1 cellular context compared by ENCODE assay signal in the genomic region with DNA sequence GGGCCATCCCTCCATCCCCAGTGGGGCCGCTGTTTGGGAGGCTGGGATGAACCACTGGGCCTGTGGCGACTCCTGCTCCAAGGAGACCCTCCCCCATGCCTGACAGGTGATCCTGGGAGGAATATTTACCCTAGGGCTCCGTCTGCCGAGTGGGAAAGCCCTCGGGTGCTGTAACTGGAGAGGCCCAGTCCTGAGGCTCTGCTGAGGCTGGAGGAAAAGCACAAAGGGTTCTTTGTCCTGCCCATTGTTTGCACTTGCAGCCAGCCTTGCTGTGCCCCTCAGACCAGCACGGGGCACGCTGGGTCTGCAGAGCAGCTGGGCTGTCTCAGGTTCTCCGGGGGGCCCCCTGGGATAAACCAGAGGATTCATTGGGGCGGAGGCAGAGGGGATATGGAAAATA.
TF ChIP-seq lines count a peak whose summit lies in the region.

No MANE protein-coding gene starts in this region.

TF ChIP-seq in HepG2, 621 proteins besides CTCF, POLR2A, EP300 and RAD21 (continued from another document):
- TF ChIP-seq ZNF292 (CRISPR knock-in tag; IDR thresholded peaks at IDR 0.05; ENCODE audit: borderline replicate concordance, low read depth) (peak; percentile 72; the same call in 1 of the 2 replicates), RELA (CRISPR knock-in tag; IDR thresholded peaks at IDR 0.05) (no peak), ZNF24 (IDR thresholded peaks at IDR 0.05) (no peak), ZNF12 (CRISPR knock-in tag; IDR thresholded peaks at IDR 0.05) (peak; percentile 68; the same call in 1 of the 2 replicates), SIX1 (CRISPR knock-in tag; IDR thresholded peaks at IDR 0.05; ENCODE audit: borderline replicate concordance) (peak; percentile 66; the same call in 1 of the 2 replicates), KDM6A (CRISPR knock-in tag; IDR thresholded peaks at IDR 0.05; ENCODE audit: low read depth) (no peak), ZFX (CRISPR knock-in tag; IDR thresholded peaks at IDR 0.05; ENCODE audit: low read depth) (0 out of 2 replicates have a peak, but pooled peaks have one; percentile 39)
- TF ChIP-seq, protein P1, sequence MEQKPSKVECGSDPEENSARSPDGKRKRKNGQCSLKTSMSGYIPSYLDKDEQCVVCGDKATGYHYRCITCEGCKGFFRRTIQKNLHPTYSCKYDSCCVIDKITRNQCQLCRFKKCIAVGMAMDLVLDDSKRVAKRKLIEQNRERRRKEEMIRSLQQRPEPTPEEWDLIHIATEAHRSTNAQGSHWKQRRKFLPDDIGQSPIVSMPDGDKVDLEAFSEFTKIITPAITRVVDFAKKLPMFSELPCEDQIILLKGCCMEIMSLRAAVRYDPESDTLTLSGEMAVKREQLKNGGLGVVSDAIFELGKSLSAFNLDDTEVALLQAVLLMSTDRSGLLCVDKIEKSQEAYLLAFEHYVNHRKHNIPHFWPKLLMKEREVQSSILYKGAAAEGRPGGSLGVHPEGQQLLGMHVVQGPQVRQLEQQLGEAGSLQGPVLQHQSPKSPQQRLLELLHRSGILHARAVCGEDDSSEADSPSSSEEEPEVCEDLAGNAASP (CRISPR knock-in tag; IDR thresholded peaks at IDR 0.05; ENCODE audit: borderline replicate concordance): peak; percentile 38; the same call in 1 of the 2 replicates
- TF ChIP-seq, protein P2, sequence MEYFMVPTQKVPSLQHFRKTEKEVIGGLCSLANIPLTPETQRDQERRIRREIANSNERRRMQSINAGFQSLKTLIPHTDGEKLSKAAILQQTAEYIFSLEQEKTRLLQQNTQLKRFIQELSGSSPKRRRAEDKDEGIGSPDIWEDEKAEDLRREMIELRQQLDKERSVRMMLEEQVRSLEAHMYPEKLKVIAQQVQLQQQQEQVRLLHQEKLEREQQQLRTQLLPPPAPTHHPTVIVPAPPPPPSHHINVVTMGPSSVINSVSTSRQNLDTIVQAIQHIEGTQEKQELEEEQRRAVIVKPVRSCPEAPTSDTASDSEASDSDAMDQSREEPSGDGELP (IDR thresholded peaks at IDR 0.05; ENCODE audit: borderline replicate concordance, low read depth): peak; percentile 61; the same call in 1 of the 2 replicates
- TF ChIP-seq, protein P3, sequence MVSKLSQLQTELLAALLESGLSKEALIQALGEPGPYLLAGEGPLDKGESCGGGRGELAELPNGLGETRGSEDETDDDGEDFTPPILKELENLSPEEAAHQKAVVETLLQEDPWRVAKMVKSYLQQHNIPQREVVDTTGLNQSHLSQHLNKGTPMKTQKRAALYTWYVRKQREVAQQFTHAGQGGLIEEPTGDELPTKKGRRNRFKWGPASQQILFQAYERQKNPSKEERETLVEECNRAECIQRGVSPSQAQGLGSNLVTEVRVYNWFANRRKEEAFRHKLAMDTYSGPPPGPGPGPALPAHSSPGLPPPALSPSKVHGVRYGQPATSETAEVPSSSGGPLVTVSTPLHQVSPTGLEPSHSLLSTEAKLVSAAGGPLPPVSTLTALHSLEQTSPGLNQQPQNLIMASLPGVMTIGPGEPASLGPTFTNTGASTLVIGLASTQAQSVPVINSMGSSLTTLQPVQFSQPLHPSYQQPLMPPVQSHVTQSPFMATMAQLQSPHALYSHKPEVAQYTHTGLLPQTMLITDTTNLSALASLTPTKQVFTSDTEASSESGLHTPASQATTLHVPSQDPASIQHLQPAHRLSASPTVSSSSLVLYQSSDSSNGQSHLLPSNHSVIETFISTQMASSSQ (IDR thresholded peaks at IDR 0.05; ENCODE audit: low read depth): no peak
- TF ChIP-seq, protein P3 (CRISPR knock-in tag; IDR thresholded peaks at IDR 0.05; ENCODE audit: borderline replicate concordance): peak; percentile 45; the same call in 1 of the 2 replicates
